Comparison of ENCODE assay signal across 8 cellular contexts in genomic region chr5:77087484-77088291, GRCh38. TPM values are rescaled to one million over a fixed set of nuclear protein-coding genes. Genes with fewer than 3 reads are reported as not detected.
DNase-seq lines count a peak whose midpoint lies in the region; ATAC-seq and TF ChIP-seq lines count a peak whose summit lies in the region.

No MANE protein-coding gene starts in this region.

- 10% methylated on average over 10 of the region's 18 CpGs for WGBS in right lobe of liver (ENCODE audit: insufficient coverage, low coverage, low lambda C conversion rate, missing lambda C conversion rate)

- peak overlapping the region; percentile 81 to 82 for H3K9ac ChIP-seq in colonic mucosa (ENCODE audit: low read depth in 2 of 2, low read length in 2 of 2)

- peak overlapping the region; percentile 51 for H3K4me3 ChIP-seq in colonic mucosa
- peak overlapping the region; percentile 59 to 82 (median 81) for H3K4me3 ChIP-seq in right lobe of liver

- TF ChIP-seq CTCF in colonic mucosa (IDR thresholded peaks at IDR 0.05) (no peak), right lobe of liver (IDR thresholded peaks at IDR 0.05) (no peak)

- H3K36me3 ChIP-seq in colonic mucosa (no peaks in the 10 kb centered on the region), right lobe of liver (no peaks in the 10 kb centered on the region)

- H3K4me1 ChIP-seq in colonic mucosa (peaks cover 4% of the 10 kb centered on the region), right lobe of liver (peaks cover 0 to 8% (median 2%) of the 10 kb centered on the region in 4 donors)

- peak; percentile 76 to 82 (median 78) for ATAC-seq in right lobe of liver

- H3K27ac ChIP-seq in colonic mucosa, result peak overlapping the region; percentile 71
- H3K27ac ChIP-seq in right lobe of liver, result peak overlapping the region; percentile 88 to 99 (median 98)
- peak overlapping the region; percentile 89 for H3K27ac ChIP-seq in temporal lobe (ENCODE audit: low read depth, low read length)

- H3K9me3 ChIP-seq in colonic mucosa, result no peaks in the 10 kb centered on the region
- no peaks in the 10 kb centered on the region for H3K9me3 ChIP-seq in right lobe of liver

- DNase-seq in NCI-H2029 (lab: John Stamatoyannopoulos, UW) (peak; percentile 15), NCI-H2029 treated with DMSO at 0.1 percent for 48 hours (lab: John Stamatoyannopoulos, UW) (no peak), NCI-H2196 treated with DMSO at 0.1 percent for 48 hours (lab: John Stamatoyannopoulos, UW; ENCODE audit: unreplicated experiment) (peak; percentile 20), colonic mucosa (peak; percentile 42), right lobe of liver (peak; percentile 41 to 87 (median 69)), NCI-H82 (lab: John Stamatoyannopoulos, UW) (no peak), posterior vena cava (ENCODE audit: low spot score) (no peak)

- intact Hi-C loops in colonic mucosa (cut with DNase I) (loop anchor here (5.0 kb wide), 1 partner anchor 55 kb away; the partner anchor contains the start of gene AGGF1), right lobe of liver (cut with DNase I) (no loop called here), posterior vena cava (cut with DNase I) (loop anchor here in 1 of 2 donors (10.0 kb wide), 1 partner anchor 407 kb away; the partner anchor contains the start of gene WDR41)

- H3K27me3 ChIP-seq in colonic mucosa (no peaks in the 10 kb centered on the region), right lobe of liver (no peaks in the 10 kb centered on the region)

- no peak for TF ChIP-seq POLR2A in right lobe of liver (IDR thresholded peaks at IDR 0.05)

RNA-seq across cellular contexts. Expression of gene ZBED3, which starts 0.6 kb away (rescaled TPM):
- total RNA-seq in colonic mucosa (10 to 100 TPM; 10.2 to 12.6 TPM), right lobe of liver (10 to 100 TPM in 3 of 6 experiments, 1 to 10 TPM in 3; 3.6 to 29.4 (median 11.0) TPM), temporal lobe (3.2 TPM), posterior vena cava (1 to 10 TPM; 7.8 to 9.7 TPM)

RNA-seq across cellular contexts. Expression of gene AGGF1, which starts 57.5 kb away (rescaled TPM):
- total RNA-seq in colonic mucosa (10 to 100 TPM; 16.9 to 24.6 TPM), right lobe of liver (10 to 100 TPM in 5 of 6 experiments, 1 to 10 TPM in 1; 9.1 to 15.3 (median 11.4) TPM), temporal lobe (29.5 TPM), posterior vena cava (10 to 100 TPM; 16.0 to 17.6 TPM)

Comparison
In these comparisons a context has a peak if more than half of its experiments do, and no peak if none do; other contexts are left out.
1. DNase-seq: peak in NCI-H2029 (single experiment), NCI-H2196 treated with DMSO at 0.1 percent for 48 hours (single experiment), colonic mucosa (single experiment) and right lobe of liver (3 of 3); none in NCI-H2029 treated with DMSO at 0.1 percent for 48 hours (single experiment), NCI-H82 (single experiment) and posterior vena cava (single experiment).
2. Peak in every context shown above with its lines, with median percentiles within 50 percentile points of each other: H3K27ac ChIP-seq.